ENCODE assay signal across 1 cellular context in the genomic region with DNA sequence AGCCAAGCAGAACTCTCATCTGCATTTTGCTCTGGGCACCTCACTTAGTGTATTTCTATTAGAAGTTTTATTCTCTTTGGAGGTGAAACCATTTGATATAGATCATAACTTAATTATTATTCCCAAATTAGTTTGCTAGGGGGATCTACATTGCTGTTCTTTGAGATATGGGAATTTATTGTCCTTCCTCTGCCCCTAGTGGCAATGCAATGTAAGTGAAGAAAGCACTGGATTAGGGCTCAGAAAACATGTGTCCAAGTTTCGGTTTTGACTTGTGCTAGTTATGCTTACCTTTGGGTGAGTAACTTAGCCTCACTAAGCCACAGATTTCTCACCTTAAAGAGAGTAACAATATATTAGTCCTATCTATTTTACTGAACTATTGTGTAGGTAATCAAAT.
TF ChIP-seq lines count a peak whose summit lies in the region.

No MANE protein-coding gene starts in this region.

TF ChIP-seq in H1, 55 proteins besides CTCF, POLR2A, EP300 and RAD21:
- TF ChIP-seq TAF1 (IDR thresholded peaks at IDR 0.05; ENCODE audit: low read depth, low read length) = no peak
- no peak for TF ChIP-seq BCL11A (IDR thresholded peaks at IDR 0.05; ENCODE audit: low read depth in 2 of 2, low read length in 2 of 2)
- no peak for TF ChIP-seq CHD2 (IDR thresholded peaks at IDR 0.05; ENCODE audit: low read length)
- no peak for TF ChIP-seq SP4 (IDR thresholded peaks at IDR 0.05; ENCODE audit: low read length)
- TF ChIP-seq KDM4A (IDR thresholded peaks at IDR 0.05; ENCODE audit: low read depth, low read length, severe bottlenecking) = no peak
- TF ChIP-seq SUZ12 (IDR thresholded peaks at IDR 0.05; ENCODE audit: low read length) = no peak
- no peak for TF ChIP-seq POLR2AphosphoS5 (IDR thresholded peaks at IDR 0.05; ENCODE audit: low read depth, low read length)
- TF ChIP-seq NRF1 (IDR thresholded peaks at IDR 0.05; ENCODE audit: low read depth, low read length) = no peak
- no peak for TF ChIP-seq CREB1 (IDR thresholded peaks at IDR 0.05)
- no peak for TF ChIP-seq MAFK (IDR thresholded peaks at IDR 0.05; ENCODE audit: low read depth, low read length)
